Comparison of ENCODE assay signal across 9 cellular contexts in genomic region chr15:23304800-23305199, GRCh38. TPM values are rescaled to one million over a fixed set of nuclear protein-coding genes. Genes with fewer than 3 reads are reported as not detected.
DNase-seq lines count a peak whose midpoint lies in the region; ATAC-seq, FAIRE-seq and TF ChIP-seq lines count a peak whose summit lies in the region.
"Not testable (repeated sequence)": the region's sequence is repeated elsewhere in the genome, so short reads cannot be mapped to it uniquely, and the experiment has no call there.
"Had no signal": no experiment of that assay in that cellular context is flagged by ENCODE, and none has a peak within 500 bp of the region (broad histone marks: within the 10 kb centered on the region; RNA-seq: fewer than 3 reads in every experiment).

No MANE protein-coding gene starts in this region.

- FAIRE-seq in astrocyte (lab: Jason Lieb, UNC); endothelial cell of umbilical vein (lab: Jason Lieb, UNC); HepG2 (lab: Jason Lieb, UNC): not testable (repeated sequence)

- not testable (repeated sequence) for BruUV-seq in endothelial cell of umbilical vein (replicated peaks; lab: Mats Ljungman, UMichigan); HepG2 (replicated peaks; lab: Mats Ljungman, UMichigan)

- ATAC-seq in DND-41 (ENCODE audit: insufficient read depth, low read depth); activated B cell treated with CpG ODN at 0.5 μM for 24 hours (ENCODE audit: low read depth); HepG2; psoas muscle: not testable (repeated sequence)

- not testable (repeated sequence) for H3K4me1 ChIP-seq in DND-41 (ENCODE audit: insufficient read depth, low read length); Karpas-422 (ENCODE audit: low read length); astrocyte (ENCODE audit: insufficient read depth, low read length); endothelial cell of umbilical vein (ENCODE audit: control insufficient read depth, extremely low read depth, insufficient read depth, low read length); psoas muscle
- H3K4me1 ChIP-seq in HepG2 (ENCODE audit: insufficient read depth, low read length), result peaks cover 11% of the 10 kb centered on the region; the same call in 1 of the 2 replicates

- not testable (repeated sequence) for H3K9me3 ChIP-seq in DND-41 (ENCODE audit: insufficient read depth, low read length, severe bottlenecking); Karpas-422 (ENCODE audit: low read length); astrocyte (ENCODE audit: insufficient read depth, low read depth, low read length); endothelial cell of umbilical vein (replicated peaks; ENCODE audit: control insufficient read depth, insufficient read depth, low read length); HepG2 (ENCODE audit: low read length); psoas muscle

- peak overlapping the region; percentile 84 for H3K4me3 Mint-ChIP-seq in activated B cell treated with CpG ODN at 0.5 μM for 24 hours
- peak overlapping the region; percentile 96 for H3K4me3 Mint-ChIP-seq in astrocyte (ENCODE audit: unreplicated experiment)

- not testable (repeated sequence) for H3K9me2 ChIP-seq in Karpas-422 (replicated peaks; ENCODE audit: insufficient read depth, low read length)

- not testable (repeated sequence) for TF ChIP-seq CTCF in DND-41 (IDR thresholded peaks at IDR 0.05; ENCODE audit: borderline replicate concordance, extremely low read depth, low read length, poor library complexity, severe bottlenecking); activated B cell treated with CpG ODN at 0.5 μM for 24 hours (IDR thresholded peaks at IDR 0.05); astrocyte (IDR thresholded peaks at IDR 0.05; ENCODE audit: insufficient read depth, low read depth, low read length); endothelial cell of umbilical vein (IDR thresholded peaks at IDR 0.05; ENCODE audit: extremely low read depth in 1 of 2, insufficient read depth in 1 of 2, low read depth in 1 of 2, low read length in 2 of 2); HepG2 (CRISPR knock-in tag; IDR thresholded peaks at IDR 0.05); psoas muscle (IDR thresholded peaks at IDR 0.05)

- dilution Hi-C loops in endothelial cell of umbilical vein (cut with MboI; ENCODE audit: extremely low pct_ligation_motif_present, low sequenced_read_pairs), result not testable (repeated sequence)

- H3K27me3 ChIP-seq in DND-41 (ENCODE audit: insufficient read depth, low read length, poor library complexity); Karpas-422 (ENCODE audit: low read length); astrocyte (ENCODE audit: insufficient read depth, low read length); endothelial cell of umbilical vein (ENCODE audit: control insufficient read depth in 2 of 2, insufficient read depth in 2 of 2, low read length in 2 of 2); HepG2 (ENCODE audit: control insufficient read depth in 1 of 2, insufficient read depth in 2 of 2, low read length in 2 of 2); psoas muscle (ENCODE audit: insufficient read depth in 3 of 3, low read length in 2 of 3): not testable (repeated sequence)

- not testable (repeated sequence) for H3K27ac ChIP-seq in DND-41 (ENCODE audit: low read length); Karpas-422 (ENCODE audit: low read length); astrocyte (ENCODE audit: low read depth, low read length); endothelial cell of umbilical vein (ENCODE audit: insufficient read depth, low read depth, low read length); HepG2 (ENCODE audit: extremely low read length, insufficient read depth, low read length); psoas muscle

- peaks cover 18% of the 10 kb centered on the region for H3K4me1 Mint-ChIP-seq in activated B cell treated with CpG ODN at 0.5 μM for 24 hours
- peaks cover 11% of the 10 kb centered on the region for H3K4me1 Mint-ChIP-seq in astrocyte (ENCODE audit: low read depth, unreplicated experiment)

- not testable (repeated sequence) for H3K27ac Mint-ChIP-seq in activated B cell treated with CpG ODN at 0.5 μM for 24 hours
- peak overlapping the region; percentile 3 for H3K27ac Mint-ChIP-seq in astrocyte (ENCODE audit: unreplicated experiment)

- not testable (repeated sequence) for H3K27me3 Mint-ChIP-seq in activated B cell treated with CpG ODN at 0.5 μM for 24 hours; astrocyte (ENCODE audit: low read depth, unreplicated experiment)

- in situ Hi-C loops in HepG2 (cut with HindIII; ENCODE audit: extremely low pct_ligation_motif_present, low pct_unique_long_range_greater_than_20kb), result not testable (repeated sequence)

- TF ChIP-seq RAD21 in HepG2 (CRISPR knock-in tag; IDR thresholded peaks at IDR 0.05), result not testable (repeated sequence)

- peaks cover 24% of the 10 kb centered on the region for H3K79me2 ChIP-seq in DND-41 (ENCODE audit: insufficient read depth, low read length)
- peaks cover 23% of the 10 kb centered on the region for H3K79me2 ChIP-seq in Karpas-422 (ENCODE audit: low read length)
- peaks cover 27% of the 10 kb centered on the region for H3K79me2 ChIP-seq in astrocyte (ENCODE audit: insufficient read depth, low read length)
- H3K79me2 ChIP-seq in endothelial cell of umbilical vein (ENCODE audit: control insufficient read depth, insufficient read depth, low read length), result peaks cover 21% of the 10 kb centered on the region
- H3K79me2 ChIP-seq in HepG2 (ENCODE audit: insufficient read depth, low read length), result not testable (repeated sequence)

- not testable (repeated sequence) for H3K9me3 Mint-ChIP-seq in activated B cell treated with CpG ODN at 0.5 μM for 24 hours; astrocyte (ENCODE audit: unreplicated experiment)

- not testable (repeated sequence) for H4K20me1 ChIP-seq in DND-41 (ENCODE audit: insufficient read depth, low read length); Karpas-422 (ENCODE audit: insufficient read depth, low read depth, low read length); astrocyte (ENCODE audit: insufficient read depth, low read length); endothelial cell of umbilical vein (replicated peaks; ENCODE audit: control insufficient read depth, extremely low read depth, insufficient read depth, low read length); HepG2 (ENCODE audit: insufficient read depth, low read length)

- H3K4me3 ChIP-seq in DND-41 (ENCODE audit: low read depth in 1 of 2, low read length in 2 of 2) (peak overlapping the region in 1 of 2 experiments; percentile 53; a peak in 2 of 4 replicates), Karpas-422 (ENCODE audit: low read length) (peak overlapping the region; percentile 74), endothelial cell of umbilical vein (replicated peaks in 1 of 3; ENCODE audit: insufficient read depth in 1 of 3, low read depth in 1 of 3, low read length in 3 of 3) (peak overlapping the region in 1 of 3 experiments; percentile 63), HepG2 (replicated peaks in 1 of 3; ENCODE audit: insufficient read depth in 1 of 3, low read depth in 2 of 3, low read length in 3 of 3) (peak overlapping the region in 2 of 3 experiments; percentile 40 to 49; a peak in 3 of 6 replicates), psoas muscle (peak overlapping the region; percentile 66)
- not testable (repeated sequence) for H3K4me3 ChIP-seq in astrocyte (ENCODE audit: insufficient read depth, low read depth, low read length)

- H3K9ac ChIP-seq in DND-41 (ENCODE audit: low read depth, low read length), result peak overlapping the region; percentile 40; the same call in 1 of the 2 replicates
- H3K9ac ChIP-seq in Karpas-422 (ENCODE audit: low read length), result peak overlapping the region; percentile 71
- H3K9ac ChIP-seq in astrocyte (ENCODE audit: low read length), result peak overlapping the region; percentile 26
- H3K9ac ChIP-seq in endothelial cell of umbilical vein (replicated peaks; ENCODE audit: extremely low read depth, insufficient read depth, low read length), result not testable (repeated sequence)
- H3K9ac ChIP-seq in HepG2 (ENCODE audit: insufficient read depth, low read depth, low read length), result 0 out of 2 replicates have a peak overlapping the region, but pooled peaks have one; percentile 22

- 38% methylated on average over 4 of the region's 4 CpGs for WGBS in HepG2 (ENCODE audit: low lambda C conversion rate)
- WGBS in psoas muscle, 3 donors, result 52 to 54% (median 53%) methylated on average over 4 of the region's 4 CpGs

- not testable (repeated sequence) for H3K9me1 ChIP-seq in endothelial cell of umbilical vein (replicated peaks; ENCODE audit: control insufficient read depth, extremely low read depth, insufficient read depth, low read length)

- not testable (repeated sequence) for DNase-seq in DND-41; activated B cell treated with CpG ODN at 0.5 μM for 24 hours; astrocyte (ENCODE audit: low read depth); endothelial cell of umbilical vein (ENCODE audit: low read depth, low spot score); HepG2 (ENCODE audit: low spot score); psoas muscle
- peak; percentile 38 for DNase-seq in Karpas-422

- peaks cover 24% of the 10 kb centered on the region for H3K36me3 Mint-ChIP-seq in activated B cell treated with CpG ODN at 0.5 μM for 24 hours (ENCODE audit: low read depth)
- H3K36me3 Mint-ChIP-seq in astrocyte (ENCODE audit: low read depth, unreplicated experiment), result not testable (repeated sequence)

- POLR2A ChIA-PET in activated B cell treated with CpG ODN at 0.5 μM for 24 hours (lab: Charles Lee); endothelial cell of umbilical vein (lab: Charles Lee); HepG2 (lab: Yijun Ruan, JAX): not testable (repeated sequence)

- CTCF ChIA-PET in activated B cell treated with CpG ODN at 0.5 μM for 24 hours (lab: Charles Lee); endothelial cell of umbilical vein (lab: Charles Lee); HepG2 (lab: Yijun Ruan, JAX; ENCODE audit: low intra/inter-chr PET ratio, low total read pairs): not testable (repeated sequence)

- intact Hi-C loops in activated B cell treated with CpG ODN at 0.5 μM for 24 hours (cut with micrococcal nuclease); endothelial cell of umbilical vein (cut with micrococcal nuclease); HepG2 (cut with micrococcal nuclease; ENCODE audit: unreplicated experiment); psoas muscle (cut with DNase I): not testable (repeated sequence)

- TF ChIP-seq EP300 in HepG2 (IDR thresholded peaks at IDR 0.05; ENCODE audit: low read depth in 2 of 2, low read length in 2 of 2); HepG2 (CRISPR knock-in tag; IDR thresholded peaks at IDR 0.05; ENCODE audit: borderline replicate concordance): not testable (repeated sequence)

- H3K36me3 ChIP-seq in DND-41 (ENCODE audit: insufficient read depth, low read length); Karpas-422 (ENCODE audit: insufficient read depth, low read length); astrocyte (ENCODE audit: insufficient read depth, low read length); endothelial cell of umbilical vein (ENCODE audit: control insufficient read depth in 2 of 2, extremely low read depth in 1 of 2, insufficient read depth in 2 of 2, low read length in 2 of 2); HepG2 (replicated peaks in 1 of 2; ENCODE audit: control insufficient read depth in 1 of 2, insufficient read depth in 2 of 2, low read length in 2 of 2): not testable (repeated sequence)
- peaks cover 5 to 31% of the 10 kb centered on the region in 2 donors for H3K36me3 ChIP-seq in psoas muscle (ENCODE audit: insufficient read depth in 1 of 2, low read depth in 1 of 2)

- H3K4me2 ChIP-seq in DND-41 (ENCODE audit: insufficient read depth, low read length) (peak overlapping the region; percentile 51), Karpas-422 (ENCODE audit: low read depth, low read length, poor library complexity, severe bottlenecking) (peak overlapping the region; percentile 68), astrocyte (ENCODE audit: low read length) (peak overlapping the region; percentile 80), endothelial cell of umbilical vein (ENCODE audit: insufficient read depth, low read length) (peak overlapping the region; percentile 64), HepG2 (ENCODE audit: low read depth, low read length) (peak overlapping the region; percentile 36; the same call in 1 of the 2 replicates)

- not testable (repeated sequence) for H2AFZ ChIP-seq in DND-41 (ENCODE audit: low read depth, low read length); Karpas-422 (ENCODE audit: low read length); astrocyte (ENCODE audit: low read depth, low read length); endothelial cell of umbilical vein (ENCODE audit: low read depth, low read length); HepG2 (ENCODE audit: low read length)

- not testable (repeated sequence) for TF ChIP-seq POLR2A in endothelial cell of umbilical vein (IDR thresholded peaks at IDR 0.05; ENCODE audit: low read depth, low read length); HepG2 (IDR thresholded peaks at IDR 0.05; ENCODE audit: insufficient read depth in 1 of 2, low read depth in 2 of 2, low read length in 2 of 2)

RNA-seq across cellular contexts. Expression of gene GOLGA6L26, which starts 29.2 kb away (rescaled TPM):
- total RNA-seq in Karpas-422 (2014; rRNA removed; shearing (Covaris generic); ENCODE audit: low replicate concordance), result not detected in 2 replicates
- total RNA-seq in activated B cell treated with CpG ODN at 0.5 μM for 24 hours (not detected in 2 replicates), astrocyte (not detected in 2 replicates), endothelial cell of umbilical vein (not detected in 2 replicates), HepG2 (2016; rRNA removed; fragmentation: Illumina TruSeq; extraction: Trizol) (not detected in 2 replicates), psoas muscle (not detected)
- polyA plus RNA-seq in endothelial cell of umbilical vein (not detected in 2 replicates), HepG2 (2011; rRNA removed) (not detected in 2 replicates), psoas muscle (not detected)
- not detected in 2 replicates for polyA plus RNA-seq in endothelial cell of umbilical vein (2011; cell fraction: cytosol; rRNA removed)
- polyA plus RNA-seq in endothelial cell of umbilical vein (2011; cell fraction: nucleus; rRNA removed), result not detected in 2 replicates
- polyA plus RNA-seq in endothelial cell of umbilical vein (2012), result not detected in 2 replicates
- polyA minus RNA-seq in endothelial cell of umbilical vein, result not detected in 2 replicates
- polyA minus RNA-seq in endothelial cell of umbilical vein (2011; cell fraction: cytosol; rRNA and poly(A)+ RNA removed), result not detected
- polyA minus RNA-seq in endothelial cell of umbilical vein (2011; cell fraction: nucleus; rRNA and poly(A)+ RNA removed), result not detected in 2 replicates
- total RNA-seq in HepG2 (2016; cell fraction: cytosol; rRNA removed; fragmentation: Illumina TruSeq; extraction: Trizol; ENCODE audit: low read depth), result not detected in 2 replicates
- total RNA-seq in HepG2 (2016; cell fraction: insoluble cytoplasmic fraction; rRNA removed; fragmentation: Illumina TruSeq; extraction: Trizol), result not detected in 2 replicates
- total RNA-seq in HepG2 (2016; cell fraction: membrane; rRNA removed; fragmentation: Illumina TruSeq; extraction: Trizol), result not detected in 2 replicates
- not detected in 2 replicates for total RNA-seq in HepG2 (2016; cell fraction: nucleus; rRNA removed; fragmentation: Illumina TruSeq; extraction: Trizol)
- not detected in 2 replicates for polyA plus RNA-seq in HepG2 (2011; cell fraction: cytosol; rRNA removed)
- polyA plus RNA-seq in HepG2 (2011; cell fraction: nucleus; rRNA removed), result not detected in 2 replicates
- not detected in 2 replicates for polyA plus RNA-seq in HepG2 (2012)
- not detected in 2 replicates for polyA plus RNA-seq in HepG2 (2016; cell fraction: cytosol; fragmentation: Illumina TruSeq; extraction: Trizol; ENCODE audit: low read depth)
- not detected in 2 replicates for polyA plus RNA-seq in HepG2 (2016; cell fraction: insoluble cytoplasmic fraction; fragmentation: Illumina TruSeq; extraction: Trizol; ENCODE audit: low read depth)
- not detected in 2 replicates for polyA plus RNA-seq in HepG2 (2016; cell fraction: membrane; fragmentation: Illumina TruSeq; extraction: Trizol; ENCODE audit: low read depth)
- not detected in 2 replicates for polyA plus RNA-seq in HepG2 (2016; cell fraction: nucleus; fragmentation: Illumina TruSeq; extraction: Trizol; ENCODE audit: insufficient read depth, low read depth)
- polyA minus RNA-seq in HepG2 (2011; rRNA and poly(A)+ RNA removed; ENCODE audit: low replicate concordance), result not detected in 2 replicates
- polyA minus RNA-seq in HepG2 (2011; cell fraction: cytosol; rRNA and poly(A)+ RNA removed), result not detected in 2 replicates
- not detected in 2 replicates for polyA minus RNA-seq in HepG2 (2011; cell fraction: nucleus; rRNA and poly(A)+ RNA removed)
- total RNA-seq: lung microvascular endothelial cell, pulmonary artery endothelial cell had no signal

RNA-seq across cellular contexts. Expression of gene GOLGA8S, which starts 49.7 kb away (rescaled TPM):
- total RNA-seq in Karpas-422 (2014; rRNA removed; shearing (Covaris generic); ENCODE audit: low replicate concordance), result not detected in 2 replicates
- total RNA-seq in activated B cell treated with CpG ODN at 0.5 μM for 24 hours (0.09 and 0.10 TPM in 2 replicates), astrocyte (0.14 and 0.26 TPM in 2 replicates), endothelial cell of umbilical vein (0.42 and 0.55 TPM in 2 replicates), HepG2 (2016; rRNA removed; fragmentation: Illumina TruSeq; extraction: Trizol) (0.02 TPM in 1 of 2 replicates, not detected in the other), psoas muscle (under 1 TPM in 3 of 4 donors, not detected in 1; 0.04 to 0.32 (median 0.07) TPM)
- polyA plus RNA-seq in endothelial cell of umbilical vein (0.02 and 0.04 TPM in 2 replicates), HepG2 (2011; rRNA removed) (0.03 and 0.04 TPM in 2 replicates), psoas muscle (under 1 TPM in 1 of 3 donors, not detected in 2; 0.01 TPM)
- polyA plus RNA-seq in endothelial cell of umbilical vein (2011; cell fraction: cytosol; rRNA removed), result not detected in 2 replicates
- 0.32 and 0.33 TPM in 2 replicates for polyA plus RNA-seq in endothelial cell of umbilical vein (2011; cell fraction: nucleus; rRNA removed)
- 0.10 and 0.11 TPM in 2 replicates for polyA plus RNA-seq in endothelial cell of umbilical vein (2012)
- polyA minus RNA-seq in endothelial cell of umbilical vein, result not detected in 2 replicates
- not detected for polyA minus RNA-seq in endothelial cell of umbilical vein (2011; cell fraction: cytosol; rRNA and poly(A)+ RNA removed)
- 0.34 TPM in 1 of 2 replicates, not detected in the other for polyA minus RNA-seq in endothelial cell of umbilical vein (2011; cell fraction: nucleus; rRNA and poly(A)+ RNA removed)
- not detected in 2 replicates for total RNA-seq in HepG2 (2016; cell fraction: cytosol; rRNA removed; fragmentation: Illumina TruSeq; extraction: Trizol; ENCODE audit: low read depth)
- 0.02 TPM in 1 of 2 replicates, not detected in the other for total RNA-seq in HepG2 (2016; cell fraction: insoluble cytoplasmic fraction; rRNA removed; fragmentation: Illumina TruSeq; extraction: Trizol)
- not detected in 2 replicates for total RNA-seq in HepG2 (2016; cell fraction: membrane; rRNA removed; fragmentation: Illumina TruSeq; extraction: Trizol)
- total RNA-seq in HepG2 (2016; cell fraction: nucleus; rRNA removed; fragmentation: Illumina TruSeq; extraction: Trizol), result not detected in 2 replicates
- 0.01 TPM in 2 replicates for polyA plus RNA-seq in HepG2 (2011; cell fraction: cytosol; rRNA removed)
- 0.16 and 0.33 TPM in 2 replicates for polyA plus RNA-seq in HepG2 (2011; cell fraction: nucleus; rRNA removed)
- 0.04 TPM in 1 of 2 replicates, not detected in the other for polyA plus RNA-seq in HepG2 (2012)
- not detected in 2 replicates for polyA plus RNA-seq in HepG2 (2016; cell fraction: cytosol; fragmentation: Illumina TruSeq; extraction: Trizol; ENCODE audit: low read depth)
- polyA plus RNA-seq in HepG2 (2016; cell fraction: insoluble cytoplasmic fraction; fragmentation: Illumina TruSeq; extraction: Trizol; ENCODE audit: low read depth), result not detected in 2 replicates
- polyA plus RNA-seq in HepG2 (2016; cell fraction: membrane; fragmentation: Illumina TruSeq; extraction: Trizol; ENCODE audit: low read depth), result not detected in 2 replicates
- polyA plus RNA-seq in HepG2 (2016; cell fraction: nucleus; fragmentation: Illumina TruSeq; extraction: Trizol; ENCODE audit: insufficient read depth, low read depth), result not detected in 2 replicates
- not detected in 2 replicates for polyA minus RNA-seq in HepG2 (2011; rRNA and poly(A)+ RNA removed; ENCODE audit: low replicate concordance)
- not detected in 2 replicates for polyA minus RNA-seq in HepG2 (2011; cell fraction: cytosol; rRNA and poly(A)+ RNA removed)
- polyA minus RNA-seq in HepG2 (2011; cell fraction: nucleus; rRNA and poly(A)+ RNA removed), result 0.13 TPM in 1 of 2 replicates, not detected in the other
- total RNA-seq: lung microvascular endothelial cell had no signal
